In genomic region chr15:68578175-68578959, GRCh38 we compare ENCODE assay signal across 1 cellular context.
TF ChIP-seq lines count a peak whose summit lies in the region.

No MANE protein-coding gene starts in this region.

TF ChIP-seq in H1, 55 proteins besides CTCF, POLR2A, EP300 and RAD21 (continued from another document):
- no peak for TF ChIP-seq MAFK (IDR thresholded peaks at IDR 0.05; ENCODE audit: low read depth, low read length)
- TF ChIP-seq KDM1A (IDR thresholded peaks at IDR 0.05; ENCODE audit: borderline replicate concordance, low read length), result no peak; the same call in 1 of the 2 replicates
- no peak for TF ChIP-seq BACH1 (IDR thresholded peaks at IDR 0.05; ENCODE audit: low read length)
- TF ChIP-seq, protein P1, sequence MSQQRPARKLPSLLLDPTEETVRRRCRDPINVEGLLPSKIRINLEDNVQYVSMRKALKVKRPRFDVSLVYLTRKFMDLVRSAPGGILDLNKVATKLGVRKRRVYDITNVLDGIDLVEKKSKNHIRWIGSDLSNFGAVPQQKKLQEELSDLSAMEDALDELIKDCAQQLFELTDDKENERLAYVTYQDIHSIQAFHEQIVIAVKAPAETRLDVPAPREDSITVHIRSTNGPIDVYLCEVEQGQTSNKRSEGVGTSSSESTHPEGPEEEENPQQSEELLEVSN (IDR thresholded peaks at IDR 0.05), result peak; percentile 61; the same call in 1 of the 2 replicates
- TF ChIP-seq SUZ12 (IDR thresholded peaks at IDR 0.05; ENCODE audit: low read length), result peak; percentile 70
- no peak for TF ChIP-seq SAP30 (IDR thresholded peaks at IDR 0.05; ENCODE audit: insufficient read depth, insufficient replicate concordance, low read length)
- TF ChIP-seq SP4 (IDR thresholded peaks at IDR 0.05; ENCODE audit: low read length), result no peak
- no peak for TF ChIP-seq RFX5 (IDR thresholded peaks at IDR 0.05; ENCODE audit: borderline replicate concordance, low read depth, low read length)
- no peak for TF ChIP-seq SIX5 (IDR thresholded peaks at IDR 0.05; ENCODE audit: low read depth, low read length)
- TF ChIP-seq CHD7 (IDR thresholded peaks at IDR 0.05; ENCODE audit: insufficient replicate concordance, low read length), result no peak
- no peak for TF ChIP-seq NRF1 (IDR thresholded peaks at IDR 0.05; ENCODE audit: low read depth, low read length)
- peak; percentile 55 for TF ChIP-seq EZH2 (IDR thresholded peaks at IDR 0.05; ENCODE audit: low read depth, low read length, severe bottlenecking)
- peak in 1 of 2 experiments; percentile 0; a peak in 1 of 4 replicates for TF ChIP-seq SIN3A (conservative IDR thresholded peaks at IDR 0.05 in 1 of 2, IDR thresholded peaks at IDR 0.05 in 1 of 2; ENCODE audit: low read depth in 1 of 2, low read length in 2 of 2)
- TF ChIP-seq TCF12 (IDR thresholded peaks at IDR 0.05; ENCODE audit: low read depth, low read length), result no peak
- TF ChIP-seq CHD2 (IDR thresholded peaks at IDR 0.05; ENCODE audit: low read length), result no peak
- peak; percentile 92 for TF ChIP-seq KDM4A (IDR thresholded peaks at IDR 0.05; ENCODE audit: low read depth, low read length, severe bottlenecking)
- no peak for TF ChIP-seq CREB1 (IDR thresholded peaks at IDR 0.05)
- TF ChIP-seq JUND (IDR thresholded peaks at IDR 0.05; ENCODE audit: low read length), result no peak
- TF ChIP-seq KDM5A (IDR thresholded peaks at IDR 0.05; ENCODE audit: low read length), result no peak
- TF ChIP-seq TAF1 (IDR thresholded peaks at IDR 0.05; ENCODE audit: low read depth, low read length), result no peak
